ENCODE assay signal across 17 cellular contexts in genomic region chr5:172933238-172933637, GRCh38.
"Had no signal": no experiment of that assay in that cellular context is flagged by ENCODE, and none has a peak within 500 bp of the region (broad histone marks: within the 10 kb centered on the region; RNA-seq: fewer than 3 reads in every experiment).

No MANE protein-coding gene starts in this region.

- H3K27me3 ChIP-seq: left lung, neutrophil, ovary, suprapubic skin, transverse colon had no signal

- H3K36me3 ChIP-seq: ovary had no signal

- DNase-seq: activated CD4-positive, alpha-beta T cell treated with anti-CD3 and anti-CD28 coated beads for 1 hour; activated CD4-positive, alpha-beta T cell treated with anti-CD3 and anti-CD28 coated beads, Interleukin-2, amount 10 ng/mL, durations not matched to agents 7 days and 5 days; activated CD8-positive, alpha-beta memory T cell treated with anti-CD3 and anti-CD28 coated beads, Interleukin-2, amount 10 ng/mL, durations not matched to agents 7 days and 5 days; activated CD8-positive, alpha-beta T cell treated with anti-CD3 and anti-CD28 coated beads, Interleukin-2, amount 10 ng/mL, durations not matched to agents 7 days and 5 days; activated naive CD4-positive, alpha-beta T cell; activated T-cell treated with anti-CD3 and anti-CD28 coated beads, Interleukin-2, amount 50 U/mL, for 48 hours; endodermal cell; foreskin melanocyte; ovary; small intestine; stimulated activated CD4-positive, alpha-beta T cell treated with anti-CD3 and anti-CD28 coated beads, Interleukin-4, amount 100 ng/mL, for 24 hours; transverse colon had no signal

- H3K9me3 ChIP-seq: left lung, neutrophil, ovary, suprapubic skin, transverse colon had no signal

- ATAC-seq: stimulated activated memory B cell treated with anti-CD40 and anti-IgM and Interleukin-4, amounts not matched to agents 10 μg/mL and 1 μg/mL and 100 μg/mL, for 72 hours had no signal

- H3K27ac ChIP-seq: neutrophil, ovary, suprapubic skin had no signal

- H3K4me3 ChIP-seq: left lung, lung, ovary, suprapubic skin, transverse colon had no signal
